ENCODE assay signal across 8 cellular contexts in the genomic region with DNA sequence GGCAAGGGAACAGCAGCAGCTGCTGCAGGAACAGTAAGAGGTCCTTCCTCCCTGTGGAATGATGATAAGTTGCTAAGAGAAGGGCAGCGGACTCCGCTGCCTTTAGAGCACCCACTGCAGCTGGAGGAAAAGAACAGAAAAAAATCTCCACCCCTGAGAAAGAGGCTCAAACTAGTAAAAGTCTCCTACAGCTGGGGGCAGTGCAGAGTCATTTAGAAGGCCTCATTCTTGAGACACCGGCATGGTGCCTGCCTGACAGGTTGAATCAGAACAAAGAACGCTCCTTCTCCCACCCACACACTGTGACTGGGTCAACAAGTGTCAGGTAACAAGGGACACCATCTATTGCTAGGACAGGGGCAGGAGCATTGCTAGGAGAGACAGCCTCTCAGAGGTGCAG.
DNase-seq lines count a peak whose midpoint lies in the region; ATAC-seq and TF ChIP-seq lines count a peak whose summit lies in the region.

No MANE protein-coding gene starts in this region.

- intact Hi-C loops in sciatic nerve (cut with DNase I): no loop called here

- H3K4me3 Mint-ChIP-seq in glutamatergic neuron (ENCODE audit: unreplicated experiment): no peak overlapping the region

- peak; percentile 25 for TF ChIP-seq CTCF in fibroblast of villous mesenchyme (IDR thresholded peaks at IDR 0.05; ENCODE audit: insufficient read depth, low read depth, low read length)
- no peak for TF ChIP-seq CTCF in glutamatergic neuron (IDR thresholded peaks at IDR 0.05; ENCODE audit: partially characterized antibody, unreplicated experiment)

- peaks cover 4% of the 10 kb centered on the region for H3K36me3 Mint-ChIP-seq in glutamatergic neuron (ENCODE audit: unreplicated experiment)

- no peaks in the 10 kb centered on the region for H3K27me3 Mint-ChIP-seq in glutamatergic neuron (ENCODE audit: unreplicated experiment)

- H3K9me3 Mint-ChIP-seq in glutamatergic neuron (ENCODE audit: unreplicated experiment): no peaks in the 10 kb centered on the region

- ATAC-seq in GM19035 (IDR thresholded peaks at IDR 0.05; ENCODE audit: unreplicated experiment): no peak
- no peak for ATAC-seq in sciatic nerve

- H3K4me1 Mint-ChIP-seq in glutamatergic neuron (ENCODE audit: low read depth, unreplicated experiment): peaks cover 2% of the 10 kb centered on the region

- peak; percentile 8 for DNase-seq in stimulated activated CD4-positive, alpha-beta T cell treated with anti-CD3 and anti-CD28 coated beads, Interleukin-1b, Interleukin-23, amount 100 ng/mL, for 48 hours
- DNase-seq in stimulated activated CD4-positive, alpha-beta T cell treated with anti-CD3 and anti-CD28 coated beads, Interleukin-12 subunit alpha, Interleukin-12 subunit beta, amount 100 ng/mL, for 4 hours: no peak
- DNase-seq in NCI-H748 (lab: John Stamatoyannopoulos, UW; ENCODE audit: unreplicated experiment) (peak; percentile 76), fibroblast of villous mesenchyme (ENCODE audit: low read depth) (no peak), cerebellar nuclear complex (lab: John Stamatoyannopoulos, UW) (no peak), glutamatergic neuron (no peak), sciatic nerve (ENCODE audit: low spot score) (no peak)

- H3K4me3 ChIP-seq in fibroblast of villous mesenchyme (ENCODE audit: low read depth, low read length): no peak overlapping the region

- H3K27ac Mint-ChIP-seq in glutamatergic neuron (ENCODE audit: unreplicated experiment): no peak overlapping the region

Comparison
In these comparisons a context has a peak if more than half of its experiments do, and no peak if none do; other contexts are left out.
1. DNase-seq: peak in stimulated activated CD4-positive, alpha-beta T cell treated with anti-CD3 and anti-CD28 coated beads, Interleukin-1b, Interleukin-23, amount 100 ng/mL, for 48 hours (single experiment) and NCI-H748 (single experiment); none in stimulated activated CD4-positive, alpha-beta T cell treated with anti-CD3 and anti-CD28 coated beads, Interleukin-12 subunit alpha, Interleukin-12 subunit beta, amount 100 ng/mL, for 4 hours (single experiment), fibroblast of villous mesenchyme (single experiment), cerebellar nuclear complex (0 of 2), glutamatergic neuron (single experiment) and sciatic nerve (single experiment).